In the genomic region with DNA sequence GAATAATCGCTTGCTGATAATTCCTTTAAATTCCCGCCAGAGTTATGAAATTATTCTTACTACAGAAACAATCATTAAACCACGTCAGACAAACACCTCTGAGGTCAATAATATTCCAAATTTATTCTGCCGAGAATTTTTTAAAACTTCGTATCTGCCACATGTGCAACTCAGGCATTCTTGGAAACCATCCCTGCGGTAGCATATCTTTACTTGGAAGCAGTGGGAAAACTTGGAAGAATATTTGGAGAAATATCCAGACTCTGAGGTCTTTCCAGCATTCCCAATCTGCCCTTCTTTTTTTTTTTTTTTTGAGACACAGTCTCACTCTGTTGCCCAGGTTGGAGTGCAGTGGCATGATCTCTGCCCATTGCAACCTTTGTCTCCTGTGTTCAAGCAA, we compare ENCODE assay signal across 26 cellular contexts. TPM values are rescaled to one million over a fixed set of nuclear protein-coding genes. Genes with fewer than 3 reads are reported as not detected.
DNase-seq lines count a peak whose midpoint lies in the region; ATAC-seq and TF ChIP-seq lines count a peak whose summit lies in the region.
"Had no signal": no experiment of that assay in that cellular context is flagged by ENCODE, and none has a peak within 500 bp of the region (broad histone marks: within the 10 kb centered on the region; RNA-seq: fewer than 3 reads in every experiment).

No MANE protein-coding gene starts in this region.

- H3K4me3 ChIP-seq in right atrium auricular region (no peak overlapping the region), fibroblast of the aortic adventitia (ENCODE audit: low read depth, low read length) (no peak overlapping the region)
- H3K4me3 ChIP-seq: BLaER1, GM12878 had no signal

- H3K9me3 ChIP-seq in right atrium auricular region, result no peaks in the 10 kb centered on the region
- H3K9me3 ChIP-seq: BE2C, BLaER1 had no signal

- ATAC-seq in Right ventricle myocardium superior (ENCODE audit: poor library complexity) (peak; percentile 42), left ventricle myocardium superior (peak; percentile 53)
- ATAC-seq: GM12878 had no signal

- intact Hi-C loops in Right ventricle myocardium superior (cut with DNase I) (no loop called here), left ventricle myocardium superior (cut with micrococcal nuclease) (no loop called here), cardiac septum (cut with DNase I) (no loop called here)

- DNase-seq in Right ventricle myocardium superior, result no peak
- no peak for DNase-seq in right atrium auricular region (ENCODE audit: low spot score)
- DNase-seq in left ventricle myocardium superior, result no peak
- no peak for DNase-seq in cardiac septum (ENCODE audit: low spot score)
- DNase-seq in fibroblast of the aortic adventitia (ENCODE audit: low read depth), result peak; percentile 78
- DNase-seq in NCI-H2029 treated with DMSO at 0.1 percent for 48 hours (lab: John Stamatoyannopoulos, UW), result no peak
- DNase-seq: 8988T; ACHN; BE2C; C1 segment of cervical spinal cord; CD4-positive, alpha-beta memory T cell; CD4-positive, CD25-positive, alpha-beta regulatory T cell; CD8-positive, alpha-beta memory T cell; COR-L47; DMS 273 treated with DMSO at 0.1 percent for 48 hours; DMS153; DMS53; DMS79; DND-41; EL; GDM1 had no signal

- TF ChIP-seq CTCF in right atrium auricular region (IDR thresholded peaks at IDR 0.05), result no peak
- TF ChIP-seq CTCF in fibroblast of the aortic adventitia (IDR thresholded peaks at IDR 0.05; ENCODE audit: insufficient read depth, low read length), result no peak

- H3K36me3 ChIP-seq in right atrium auricular region, result no peaks in the 10 kb centered on the region
- H3K36me3 ChIP-seq: BE2C, BLaER1 had no signal

- H3K4me1 ChIP-seq in right atrium auricular region, result no peaks in the 10 kb centered on the region
- H3K4me1 ChIP-seq: BE2C, BLaER1 had no signal

- no peaks in the 10 kb centered on the region for H3K27me3 ChIP-seq in right atrium auricular region
- H3K27me3 ChIP-seq: BLaER1 had no signal

- no peak overlapping the region for H3K27ac ChIP-seq in right atrium auricular region
- H3K27ac ChIP-seq: BLaER1 had no signal

RNA-seq across cellular contexts. Expression of gene CCL11, which starts 2.0 kb away (rescaled TPM):
- total RNA-seq in Right ventricle myocardium superior (4.0 TPM), right atrium auricular region (1 to 10 TPM in 1 of 2 donors, under 1 TPM in 1; 0.75 to 1.6 TPM), left ventricle myocardium superior (5.4 TPM), cardiac septum (3.2 TPM), fibroblast of the aortic adventitia (ENCODE audit: low replicate concordance) (not detected in 2 replicates)
- total RNA-seq: A673; CD4-positive, alpha-beta memory T cell; CD4-positive, CD25-positive, alpha-beta regulatory T cell; CD8-positive, alpha-beta memory T cell; Daoy; G401; GM12878 had no signal

RNA-seq across cellular contexts. Expression of gene CCL7, which starts 13.6 kb away (rescaled TPM):
- total RNA-seq in Right ventricle myocardium superior (not detected), right atrium auricular region (not detected), left ventricle myocardium superior (not detected), cardiac septum (not detected), fibroblast of the aortic adventitia (ENCODE audit: low replicate concordance) (not detected in 2 replicates)
- total RNA-seq: A673; CD4-positive, alpha-beta memory T cell; CD4-positive, CD25-positive, alpha-beta regulatory T cell; CD8-positive, alpha-beta memory T cell; G401; GM12878 had no signal

RNA-seq across cellular contexts. Expression of gene CCL2, which starts 28.5 kb away (rescaled TPM):
- 20.7 TPM for total RNA-seq in Right ventricle myocardium superior
- 100 to 1,000 TPM in 1 of 2 donors, 10 to 100 TPM in 1; 46.3 to 118 TPM for total RNA-seq in right atrium auricular region
- total RNA-seq in left ventricle myocardium superior, result 22.3 TPM
- 42.3 TPM for total RNA-seq in cardiac septum
- total RNA-seq in fibroblast of the aortic adventitia (ENCODE audit: low replicate concordance), result 11.1 and 109 TPM in 2 replicates
- total RNA-seq: CD4-positive, CD25-positive, alpha-beta regulatory T cell; G401; GM12878 had no signal

RNA-seq across cellular contexts. Expression of gene CCL8, which starts 35.7 kb away (rescaled TPM):
- total RNA-seq in Right ventricle myocardium superior, result not detected
- total RNA-seq in right atrium auricular region, result under 1 TPM in 1 of 2 donors, not detected in 1; 0.52 TPM
- 0.40 TPM for total RNA-seq in left ventricle myocardium superior
- 1.9 TPM for total RNA-seq in cardiac septum
- not detected in 2 replicates for total RNA-seq in fibroblast of the aortic adventitia (ENCODE audit: low replicate concordance)
- total RNA-seq: A673; CD4-positive, alpha-beta memory T cell; CD4-positive, CD25-positive, alpha-beta regulatory T cell; CD8-positive, alpha-beta memory T cell; Daoy; G401; GM12878 had no signal
